In the genomic region with DNA sequence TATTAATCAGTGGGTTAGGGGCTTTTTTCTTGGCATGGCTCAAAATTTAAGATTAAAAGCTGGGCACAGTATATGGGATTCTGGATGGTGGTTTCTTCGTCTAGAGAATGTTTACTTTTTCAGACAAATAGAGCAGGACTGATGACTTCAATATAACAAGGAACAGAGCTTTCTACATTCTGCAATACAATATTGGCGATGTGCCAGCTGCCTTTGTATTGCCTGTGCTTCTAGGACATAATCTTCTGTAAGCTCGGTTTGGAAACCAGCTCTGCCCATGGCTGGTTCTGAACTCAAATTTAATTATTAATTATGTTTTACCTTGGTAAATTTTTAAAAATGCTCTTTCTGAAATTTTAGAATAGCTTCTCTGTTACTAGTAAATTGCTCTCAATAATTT, we compare ENCODE assay signal across 16 cellular contexts.
DNase-seq lines count a peak whose midpoint lies in the region; ATAC-seq and TF ChIP-seq lines count a peak whose summit lies in the region.
"Had no signal": no experiment of that assay in that cellular context is flagged by ENCODE, and none has a peak within 500 bp of the region (broad histone marks: within the 10 kb centered on the region; RNA-seq: fewer than 3 reads in every experiment).

No MANE protein-coding gene starts in this region.

- TF ChIP-seq CTCF in cardiac muscle cell (IDR thresholded peaks at IDR 0.05; ENCODE audit: low read depth, low read length) (no peak), OCI-LY7 (conservative IDR thresholded peaks at IDR 0.05; ENCODE audit: low read length) (no peak)

- H3K79me2 ChIP-seq in OCI-LY7 (ENCODE audit: insufficient read depth, low read depth, low read length), result no peaks in the 10 kb centered on the region

- no peak overlapping the region for H2AFZ ChIP-seq in OCI-LY7 (ENCODE audit: low read length)

- no TSS peak for BruUV-seq in OCI-LY7 (replicated peaks; lab: Mats Ljungman, UMichigan)

- H3K36me3 ChIP-seq in cardiac muscle cell, result no peaks in the 10 kb centered on the region
- no peaks in the 10 kb centered on the region for H3K36me3 ChIP-seq in OCI-LY7 (ENCODE audit: insufficient read depth, low read length)
- H3K36me3 ChIP-seq: brain microvascular endothelial cell had no signal

- no peak overlapping the region for H3K4me3 ChIP-seq in cardiac muscle cell
- H3K4me3 ChIP-seq in OCI-LY7 (ENCODE audit: low read depth, low read length, poor library complexity, severe bottlenecking), result no peak overlapping the region

- H3K4me2 ChIP-seq in OCI-LY7 (ENCODE audit: low read length), result no peak overlapping the region

- H4K20me1 ChIP-seq in OCI-LY7 (ENCODE audit: insufficient read depth, low read length), result no peaks in the 10 kb centered on the region

- intact Hi-C loops in left cardiac atrium (cut with DNase I), result no loop called here
- intact Hi-C loops in OCI-LY7 (cut with micrococcal nuclease; ENCODE audit: unreplicated experiment), result no loop called here

- H3K27ac ChIP-seq in cardiac muscle cell (no peak overlapping the region), OCI-LY7 (ENCODE audit: low read depth, low read length, poor library complexity, severe bottlenecking) (no peak overlapping the region)
- H3K27ac ChIP-seq: brain microvascular endothelial cell had no signal

- no peaks in the 10 kb centered on the region for H3K9me2 ChIP-seq in OCI-LY7 (ENCODE audit: insufficient read depth, low read length)

- H3K4me1 ChIP-seq in cardiac muscle cell (ENCODE audit: low read depth) (no peaks in the 10 kb centered on the region), OCI-LY7 (ENCODE audit: insufficient read depth, low read length, poor library complexity, severe bottlenecking) (no peaks in the 10 kb centered on the region)

- no peaks in the 10 kb centered on the region for H3K27me3 ChIP-seq in cardiac muscle cell
- H3K27me3 ChIP-seq: brain microvascular endothelial cell had no signal

- CTCF ChIA-PET in OCI-LY7 (lab: Charles Lee; ENCODE audit: unreplicated experiment), result no interaction called here

- H3K9me3 ChIP-seq in cardiac muscle cell (ENCODE audit: low read depth) (no peaks in the 10 kb centered on the region), OCI-LY7 (ENCODE audit: low read length) (no peaks in the 10 kb centered on the region)

- DNase-seq in cardiac muscle cell (ENCODE audit: low read depth in 1 of 2, low spot score in 1 of 2) (peak; percentile 41 to 62), left cardiac atrium (no peak), NCI-H82 (lab: John Stamatoyannopoulos, UW) (peak; percentile 79), fibroblast of peridontal ligament (ENCODE audit: extremely low read depth) (peak; percentile 57), DMS114 treated with DMSO at 0.1 percent for 48 hours (lab: John Stamatoyannopoulos, UW; ENCODE audit: unreplicated experiment) (no peak), OCI-LY7 (ENCODE audit: low spot score) (no peak), NCI-H2227 treated with DMSO at 0.1 percent for 48 hours (lab: John Stamatoyannopoulos, UW) (no peak)
- DNase-seq: activated CD8-positive, alpha-beta memory T cell treated with anti-CD3 and anti-CD28 coated beads, Interleukin-2, amount 50 U/mL, for 4 hours; activated naive CD4-positive, alpha-beta T cell treated with anti-CD3 and anti-CD28 coated beads, Interleukin-2, amount 50 U/mL, for 16 hours; brain microvascular endothelial cell; Calu3; KBM-7; natural killer cell; NCI-H1694 treated with DMSO at 0.1 percent for 48 hours; stimulated activated CD4-positive, alpha-beta T cell treated with anti-CD3 and anti-CD28 coated beads, Interleukin-15, amount 100 ng/mL, for 24 hours had no signal

- POLR2A ChIA-PET in OCI-LY7 (lab: Charles Lee), result interaction anchor here (0.7 kb wide), 2 partner anchors 15 to 1010 kb away, joined by 3 to 5 read pairs; no protein-coding TSS in a partner anchor

- ATAC-seq in left cardiac atrium (no peak), HG03139 (IDR thresholded peaks at IDR 0.05; ENCODE audit: unreplicated experiment) (no peak)
- ATAC-seq: natural killer cell had no signal

Comparison
In these comparisons a context has a peak if more than half of its experiments do, and no peak if none do; other contexts are left out.
1. DNase-seq: peak in cardiac muscle cell (2 of 2), NCI-H82 (single experiment) and fibroblast of peridontal ligament (single experiment); none in left cardiac atrium (single experiment), DMS114 treated with DMSO at 0.1 percent for 48 hours (single experiment), OCI-LY7 (single experiment) and NCI-H2227 treated with DMSO at 0.1 percent for 48 hours (single experiment).